Comparison of ENCODE assay signal across 28 cellular contexts in the genomic region with DNA sequence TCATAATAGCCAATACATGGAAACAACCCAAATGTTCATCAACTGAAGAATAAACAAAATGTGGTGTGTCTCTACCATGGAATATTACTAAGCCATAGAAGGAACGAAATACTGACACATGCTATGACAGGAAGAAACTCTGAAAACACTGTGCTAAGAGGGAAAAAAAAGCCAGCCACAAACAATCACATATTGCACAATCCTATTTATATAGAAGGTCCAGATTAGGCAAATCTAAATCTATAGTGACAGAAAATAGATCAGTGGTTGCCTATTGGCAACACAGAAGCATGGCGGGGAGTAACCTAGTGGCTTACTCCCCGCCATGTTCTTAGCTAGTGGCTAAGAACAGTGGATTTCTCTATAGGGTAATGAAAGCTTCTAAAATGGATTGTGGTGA.
"Had no signal": no experiment of that assay in that cellular context is flagged by ENCODE, and none has a peak within 500 bp of the region (broad histone marks: within the 10 kb centered on the region; RNA-seq: fewer than 3 reads in every experiment).

No MANE protein-coding gene starts in this region.

- H3K27ac Mint-ChIP-seq: dendritic cell treated with granulocyte-macrophage colony-stimulating factor and Interleukin-4, amounts not matched to agents 40 ng/mL and 50 ng/mL, for 4 days; effector memory CD8-positive, alpha-beta T cell; endodermal cell had no signal

- H3K27ac ChIP-seq: colonic mucosa, coronary artery, dorsolateral prefrontal cortex, epithelial cell of prostate, esophagus muscularis mucosa, esophagus squamous epithelium, foreskin keratinocyte, gastrocnemius medialis, gastroesophageal sphincter, heart left ventricle, heart right ventricle had no signal

- FAIRE-seq: colon, endometrium, frontal cortex had no signal

- H3K4me1 ChIP-seq: colonic mucosa, esophagus muscularis mucosa, gastrocnemius medialis, gastroesophageal sphincter, heart left ventricle, heart right ventricle had no signal

- H3K9me3 Mint-ChIP-seq: dendritic cell treated with granulocyte-macrophage colony-stimulating factor and Interleukin-4, amounts not matched to agents 40 ng/mL and 50 ng/mL, for 4 days; effector memory CD8-positive, alpha-beta T cell; endodermal cell had no signal

- ATAC-seq: effector memory CD8-positive, alpha-beta T cell; esophagus mucosa; foreskin keratinocyte; gastrocnemius medialis; gastroesophageal sphincter; heart left ventricle; heart right ventricle had no signal

- H3K4me1 Mint-ChIP-seq: endodermal cell had no signal

- H3K4me3 ChIP-seq: colonic mucosa, coronary artery, dorsolateral prefrontal cortex, esophagus muscularis mucosa, esophagus squamous epithelium, gastrocnemius medialis, gastroesophageal sphincter, heart left ventricle, heart right ventricle had no signal

- H3K4me3 Mint-ChIP-seq: dendritic cell treated with granulocyte-macrophage colony-stimulating factor and Interleukin-4, amounts not matched to agents 40 ng/mL and 50 ng/mL, for 4 days; effector memory CD8-positive, alpha-beta T cell; endodermal cell had no signal

- H3K36me3 ChIP-seq: colonic mucosa, esophagus muscularis mucosa, esophagus squamous epithelium, gastrocnemius medialis, gastroesophageal sphincter, heart left ventricle, heart right ventricle had no signal

- DNase-seq: colonic mucosa; cortex of kidney; dermis blood vessel endothelial cell; dorsolateral prefrontal cortex; effector CD4-positive, alpha-beta T cell; effector CD8-positive, alpha-beta T cell; effector memory CD4-positive, alpha-beta T cell; effector memory CD8-positive, alpha-beta T cell; erythroblast; esophagus squamous epithelium; foreskin fibroblast; foreskin keratinocyte; foreskin melanocyte; gastrocnemius medialis; glutamatergic neuron; head of caudate nucleus; heart left ventricle; heart right ventricle had no signal

- H3K27me3 ChIP-seq: colonic mucosa, foreskin keratinocyte, gastrocnemius medialis had no signal

- H3K9me3 ChIP-seq: colonic mucosa, esophagus muscularis mucosa, esophagus squamous epithelium, gastrocnemius medialis, gastroesophageal sphincter, heart left ventricle, heart right ventricle had no signal
